19 cellular contexts compared by ENCODE assay signal in the genomic region with DNA sequence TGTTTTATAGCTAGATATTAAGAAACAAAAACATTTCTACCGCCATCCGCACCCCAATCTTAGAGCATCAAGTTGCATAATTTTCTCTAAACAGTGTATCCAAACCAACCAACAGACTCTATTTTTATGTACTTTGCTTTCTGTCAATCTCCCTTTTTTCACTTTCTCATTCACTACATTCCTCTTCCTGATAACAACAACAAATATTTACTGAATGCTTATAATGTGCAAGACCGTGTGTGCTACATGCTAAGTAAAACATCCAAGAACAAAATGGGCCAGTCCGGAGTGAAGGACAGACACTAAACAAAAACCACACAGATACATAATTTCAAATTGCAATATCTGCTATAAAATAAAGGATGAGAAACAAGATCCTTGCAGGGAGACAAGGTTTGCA. TPM values are rescaled to one million over a fixed set of nuclear protein-coding genes. Genes with fewer than 3 reads are reported as not detected.
DNase-seq lines count a peak whose midpoint lies in the region; ATAC-seq and TF ChIP-seq lines count a peak whose summit lies in the region.
"Had no signal": no experiment of that assay in that cellular context is flagged by ENCODE, and none has a peak within 500 bp of the region (broad histone marks: within the 10 kb centered on the region; RNA-seq: fewer than 3 reads in every experiment).

No MANE protein-coding gene starts in this region.

- H3K36me3 Mint-ChIP-seq in osteocyte (ENCODE audit: unreplicated experiment), result no peaks in the 10 kb centered on the region
- H3K36me3 Mint-ChIP-seq: CD4-positive, alpha-beta memory T cell had no signal

- H3K4me3 Mint-ChIP-seq in osteocyte (ENCODE audit: unreplicated experiment), result no peak overlapping the region
- H3K4me3 Mint-ChIP-seq: CD4-positive, alpha-beta memory T cell; H9 had no signal

- H3K36me3 ChIP-seq in hepatocyte (replicated peaks; ENCODE audit: insufficient read depth, low read depth) (no peaks in the 10 kb centered on the region), MM.1S (replicated peaks; ENCODE audit: insufficient read depth, low read length) (no peaks in the 10 kb centered on the region)
- H3K36me3 ChIP-seq: BLaER1 treated with 17β-estradiol and CSF1 and Interleukin-3, amounts not matched to agents 10 nM and 100 nM; SJCRH30 had no signal

- H3K27me3 ChIP-seq in hepatocyte (no peaks in the 10 kb centered on the region), MM.1S (replicated peaks; ENCODE audit: insufficient read depth, low read length) (no peaks in the 10 kb centered on the region)
- H3K27me3 ChIP-seq: BLaER1 treated with 17β-estradiol and CSF1 and Interleukin-3, amounts not matched to agents 10 nM and 100 nM; SJCRH30 had no signal

- H3K4me1 Mint-ChIP-seq in osteocyte (ENCODE audit: unreplicated experiment), result peaks cover 36% of the 10 kb centered on the region
- H3K4me1 Mint-ChIP-seq: CD4-positive, alpha-beta memory T cell; H9 had no signal

- H3K4me3 ChIP-seq in LNCaP clone FGC (ENCODE audit: low read depth, low read length) (no peak overlapping the region), hepatocyte (peak overlapping the region; percentile 4), MM.1S (ENCODE audit: low read length) (no peak overlapping the region)
- H3K4me3 ChIP-seq: BLaER1 treated with 17β-estradiol and CSF1 and Interleukin-3, amounts not matched to agents 10 nM and 100 nM; GM23248; SJCRH30 had no signal

- no peaks in the 10 kb centered on the region for H3K27me3 Mint-ChIP-seq in osteocyte (ENCODE audit: unreplicated experiment)
- H3K27me3 Mint-ChIP-seq: CD4-positive, alpha-beta memory T cell had no signal

- WGBS in hepatocyte (ENCODE audit: low lambda C conversion rate, missing lambda C conversion rate), result 63% methylated on average over 4 of the region's 4 CpGs

- H3K9me2 ChIP-seq in hepatocyte (replicated peaks; ENCODE audit: insufficient read depth) (no peaks in the 10 kb centered on the region), MM.1S (replicated peaks; ENCODE audit: insufficient read depth, low read length) (no peaks in the 10 kb centered on the region)

- H2AFZ ChIP-seq in hepatocyte (no peak overlapping the region), MM.1S (ENCODE audit: low read length) (no peak overlapping the region)
- H2AFZ ChIP-seq: GM23248 had no signal

- H4K20me1 ChIP-seq in hepatocyte (ENCODE audit: insufficient read depth, poor library complexity, severe bottlenecking), result no peaks in the 10 kb centered on the region
- no peaks in the 10 kb centered on the region for H4K20me1 ChIP-seq in MM.1S (ENCODE audit: insufficient read depth, low read length)
- H4K20me1 ChIP-seq: BLaER1 treated with 17β-estradiol and CSF1 and Interleukin-3, amounts not matched to agents 10 nM and 100 nM had no signal

- H3K9me3 ChIP-seq in hepatocyte (ENCODE audit: low read depth) (no peaks in the 10 kb centered on the region), MM.1S (replicated peaks; ENCODE audit: insufficient read depth, low read length) (no peaks in the 10 kb centered on the region)
- H3K9me3 ChIP-seq: BLaER1 treated with 17β-estradiol and CSF1 and Interleukin-3, amounts not matched to agents 10 nM and 100 nM; SJCRH30 had no signal

- H3K27ac ChIP-seq in hepatocyte, result no peak overlapping the region
- no peak overlapping the region for H3K27ac ChIP-seq in MM.1S (ENCODE audit: low read length)
- H3K27ac ChIP-seq: BLaER1 treated with 17β-estradiol and CSF1 and Interleukin-3, amounts not matched to agents 10 nM and 100 nM; GM23248; SJCRH30 had no signal

- H3K4me1 ChIP-seq in hepatocyte (ENCODE audit: insufficient read depth), result peaks cover 10% of the 10 kb centered on the region
- H3K4me1 ChIP-seq in MM.1S (ENCODE audit: low read length), result no peaks in the 10 kb centered on the region
- H3K4me1 ChIP-seq: BLaER1 treated with 17β-estradiol and CSF1 and Interleukin-3, amounts not matched to agents 10 nM and 100 nM; SJCRH30 had no signal

- peak overlapping the region; percentile 37 for H3K27ac Mint-ChIP-seq in osteocyte (ENCODE audit: unreplicated experiment)
- H3K27ac Mint-ChIP-seq: CD4-positive, alpha-beta memory T cell; H9 had no signal

- TF ChIP-seq CTCF in LNCaP clone FGC (IDR thresholded peaks at IDR 0.05; ENCODE audit: control insufficient read depth, extremely low read depth, insufficient read depth) (no peak), hepatocyte (IDR thresholded peaks at IDR 0.05; ENCODE audit: poor library complexity) (no peak), osteocyte (IDR thresholded peaks at IDR 0.05) (no peak), MM.1S (IDR thresholded peaks at IDR 0.05; ENCODE audit: low read length) (no peak)

- H3K9me3 Mint-ChIP-seq in osteocyte (ENCODE audit: unreplicated experiment), result no peaks in the 10 kb centered on the region

- ATAC-seq in HG03521 (IDR thresholded peaks at IDR 0.05; ENCODE audit: unreplicated experiment), result no peak
- no peak for ATAC-seq in HG02798 (IDR thresholded peaks at IDR 0.05; ENCODE audit: poor library complexity, unreplicated experiment)

- H3K79me2 ChIP-seq in hepatocyte, result peaks cover 55% of the 10 kb centered on the region
- H3K79me2 ChIP-seq in MM.1S (ENCODE audit: low read length), result no peaks in the 10 kb centered on the region

- H3K9ac ChIP-seq in MM.1S (ENCODE audit: low read length), result no peak overlapping the region
- H3K9ac ChIP-seq: BLaER1 treated with 17β-estradiol and CSF1 and Interleukin-3, amounts not matched to agents 10 nM and 100 nM; GM23248 had no signal

- H3K4me2 ChIP-seq in hepatocyte (peak overlapping the region; percentile 64), MM.1S (ENCODE audit: low read depth, low read length) (no peak overlapping the region)
- H3K4me2 ChIP-seq: BLaER1 treated with 17β-estradiol and CSF1 and Interleukin-3, amounts not matched to agents 10 nM and 100 nM had no signal

- H3F3A ChIP-seq in MM.1S (ENCODE audit: insufficient read depth, low read length), result no peaks in the 10 kb centered on the region

- DNase-seq in LNCaP clone FGC (ENCODE audit: low read depth) (peak; percentile 8), hepatocyte (ENCODE audit: low spot score) (no peak), osteocyte (ENCODE audit: extremely low spot score, unreplicated experiment) (no peak), MM.1S (no peak), SKM-1 treated with dmso at 0.1 percent for 144 hours (lab: John Stamatoyannopoulos, UW; ENCODE audit: unreplicated experiment) (no peak)
- DNase-seq: CD4-positive, alpha-beta memory T cell; DMS53; GDM1; GM23248; H9; NCI-H1417 treated with DMSO at 0.1 percent for 48 hours; NCI-H187; NCI-H446; NCI-H526; OCI-M1; SJCRH30 had no signal

RNA-seq across cellular contexts. Expression of gene SOX6, which starts 38.6 kb away (rescaled TPM):
- total RNA-seq in hepatocyte (75.7 and 90.4 TPM in 2 replicates), osteocyte (13.4 and 17.6 TPM in 2 replicates)
- 23.2 and 25.9 TPM in 2 replicates for polyA plus RNA-seq in hepatocyte
- total RNA-seq: CD4-positive, alpha-beta memory T cell; H9 had no signal
- polyA plus RNA-seq: CD4-positive, alpha-beta memory T cell had no signal
